In genomic region chr22:23233746-23234408, GRCh38 we compare ENCODE assay signal across 11 cellular contexts. TPM values are rescaled to one million over a fixed set of nuclear protein-coding genes. Genes with fewer than 3 reads are reported as not detected.
DNase-seq lines count a peak whose midpoint lies in the region; ATAC-seq, FAIRE-seq and TF ChIP-seq lines count a peak whose summit lies in the region.
"Had no signal": no experiment of that assay in that cellular context is flagged by ENCODE, and none has a peak within 500 bp of the region (broad histone marks: within the 10 kb centered on the region; RNA-seq: fewer than 3 reads in every experiment).

No MANE protein-coding gene starts in this region.

- no peak for TF ChIP-seq CTCF in activated CD8-positive, alpha-beta T cell treated with anti-CD3 and anti-CD28 coated beads for 36 hours (IDR thresholded peaks at IDR 0.05)
- no peak for TF ChIP-seq CTCF in GM10248 (IDR thresholded peaks at IDR 0.05; ENCODE audit: control extremely low read depth, extremely low read depth, low read depth, missing control alignments)
- no peak for TF ChIP-seq CTCF in D721Med (IDR thresholded peaks at IDR 0.05; ENCODE audit: insufficient read depth, missing control alignments)

- FAIRE-seq in D721Med (lab: Jason Lieb, UNC): no peak

- DNase-seq in activated CD8-positive, alpha-beta T cell treated with anti-CD3 and anti-CD28 coated beads for 36 hours: peak; percentile 92
- no peak for DNase-seq in activated CD8-positive, alpha-beta T cell treated with anti-CD3 and anti-CD28 coated beads, Interleukin-2, amount 10 ng/mL, durations not matched to agents 7 days and 5 days
- peak in 1 of 2 donors; percentile 71 for DNase-seq in activated naive CD4-positive, alpha-beta T cell treated with anti-CD3 and anti-CD28 coated beads, Interleukin-2, amount 50 U/mL, for 72 hours (ENCODE audit: low spot score in 2 of 2)
- peak; percentile 42 for DNase-seq in left kidney (ENCODE audit: low read depth, low spot score)
- DNase-seq in stimulated activated naive B cell treated with anti-CD40 and anti-IgM and Interleukin-4, amounts not matched to agents 10 μg/mL and 1 μg/mL and 100 μg/mL, for 72 hours: peak; percentile 57
- no peak for DNase-seq in GM10248 (ENCODE audit: extremely low spot score)
- no peak for DNase-seq in D721Med (ENCODE audit: insufficient read length, low spot score)
- DNase-seq: AML-193, NCI-H82, right lobe of liver had no signal

- H3K4me1 Mint-ChIP-seq in activated CD8-positive, alpha-beta T cell treated with anti-CD3 and anti-CD28 coated beads for 36 hours (ENCODE audit: low read depth): peaks cover 61% of the 10 kb centered on the region
- peaks cover 14% of the 10 kb centered on the region for H3K4me1 Mint-ChIP-seq in activated CD8-positive, alpha-beta T cell treated with anti-CD3 and anti-CD28 coated beads, Interleukin-2, amount 10 ng/mL, durations not matched to agents 7 days and 5 days (ENCODE audit: low read depth)
- H3K4me1 Mint-ChIP-seq in stimulated activated naive B cell treated with anti-CD40 and anti-IgM and Interleukin-4, amounts not matched to agents 10 μg/mL and 1 μg/mL and 100 μg/mL, for 72 hours: peaks cover 32 to 58% of the 10 kb centered on the region in 2 donors

- peak overlapping the region; percentile 86 for H3K27ac Mint-ChIP-seq in activated CD8-positive, alpha-beta T cell treated with anti-CD3 and anti-CD28 coated beads for 36 hours
- no peak overlapping the region for H3K27ac Mint-ChIP-seq in activated CD8-positive, alpha-beta T cell treated with anti-CD3 and anti-CD28 coated beads, Interleukin-2, amount 10 ng/mL, durations not matched to agents 7 days and 5 days
- peak overlapping the region; percentile 72 to 93 for H3K27ac Mint-ChIP-seq in activated naive CD4-positive, alpha-beta T cell treated with anti-CD3 and anti-CD28 coated beads, Interleukin-2, amount 50 U/mL, for 72 hours
- H3K27ac Mint-ChIP-seq in stimulated activated naive B cell treated with anti-CD40 and anti-IgM and Interleukin-4, amounts not matched to agents 10 μg/mL and 1 μg/mL and 100 μg/mL, for 72 hours: peak overlapping the region; percentile 81

- CTCF ChIA-PET in activated CD8-positive, alpha-beta T cell treated with anti-CD3 and anti-CD28 coated beads for 36 hours (lab: Charles Lee): no interaction called here
- CTCF ChIA-PET in activated CD8-positive, alpha-beta T cell treated with anti-CD3 and anti-CD28 coated beads, Interleukin-2, amount 10 ng/mL, durations not matched to agents 7 days and 5 days (lab: Charles Lee): no interaction called here
- CTCF ChIA-PET in GM10248 (lab: Yijun Ruan, JAX): no interaction called here

- POLR2A ChIA-PET in activated CD8-positive, alpha-beta T cell treated with anti-CD3 and anti-CD28 coated beads for 36 hours (lab: Charles Lee): interaction anchor here (0.8 kb wide), 1 partner anchor 9 kb away, joined by 4 read pairs; no protein-coding TSS in a partner anchor
- POLR2A ChIA-PET in activated CD8-positive, alpha-beta T cell treated with anti-CD3 and anti-CD28 coated beads, Interleukin-2, amount 10 ng/mL, durations not matched to agents 7 days and 5 days (lab: Charles Lee): interaction anchor here (0.8 kb wide), 1 partner anchor 9 kb away, joined by 3 read pairs; no protein-coding TSS in a partner anchor
- POLR2A ChIA-PET in GM10248 (lab: Yijun Ruan, JAX): no interaction called here

- peaks cover 11% of the 10 kb centered on the region for H3K9me3 Mint-ChIP-seq in activated CD8-positive, alpha-beta T cell treated with anti-CD3 and anti-CD28 coated beads for 36 hours
- H3K9me3 Mint-ChIP-seq in activated CD8-positive, alpha-beta T cell treated with anti-CD3 and anti-CD28 coated beads, Interleukin-2, amount 10 ng/mL, durations not matched to agents 7 days and 5 days (ENCODE audit: insufficient read depth): peaks cover 6% of the 10 kb centered on the region
- H3K9me3 Mint-ChIP-seq in activated naive CD4-positive, alpha-beta T cell treated with anti-CD3 and anti-CD28 coated beads, Interleukin-2, amount 50 U/mL, for 72 hours: peaks cover 2 to 6% of the 10 kb centered on the region in 2 donors
- peaks cover 2 to 3% of the 10 kb centered on the region in 2 donors for H3K9me3 Mint-ChIP-seq in stimulated activated naive B cell treated with anti-CD40 and anti-IgM and Interleukin-4, amounts not matched to agents 10 μg/mL and 1 μg/mL and 100 μg/mL, for 72 hours

- peak; percentile 81 for ATAC-seq in activated CD8-positive, alpha-beta T cell treated with anti-CD3 and anti-CD28 coated beads for 36 hours
- ATAC-seq in activated CD8-positive, alpha-beta T cell treated with anti-CD3 and anti-CD28 coated beads, Interleukin-2, amount 10 ng/mL, durations not matched to agents 7 days and 5 days: no peak
- ATAC-seq in activated naive CD4-positive, alpha-beta T cell treated with anti-CD3 and anti-CD28 coated beads, Interleukin-2, amount 50 U/mL, for 72 hours: peak; percentile 83 to 90
- peak; percentile 86 to 88 for ATAC-seq in stimulated activated naive B cell treated with anti-CD40 and anti-IgM and Interleukin-4, amounts not matched to agents 10 μg/mL and 1 μg/mL and 100 μg/mL, for 72 hours (replicated peaks)
- ATAC-seq in HG02642 (IDR thresholded peaks at IDR 0.05; ENCODE audit: poor library complexity, unreplicated experiment): no peak

- intact Hi-C loops in activated CD8-positive, alpha-beta T cell treated with anti-CD3 and anti-CD28 coated beads for 36 hours (cut with micrococcal nuclease): no loop called here

- no peak overlapping the region for H3K4me3 Mint-ChIP-seq in activated CD8-positive, alpha-beta T cell treated with anti-CD3 and anti-CD28 coated beads for 36 hours
- no peak overlapping the region for H3K4me3 Mint-ChIP-seq in activated CD8-positive, alpha-beta T cell treated with anti-CD3 and anti-CD28 coated beads, Interleukin-2, amount 10 ng/mL, durations not matched to agents 7 days and 5 days
- H3K4me3 Mint-ChIP-seq in stimulated activated naive B cell treated with anti-CD40 and anti-IgM and Interleukin-4, amounts not matched to agents 10 μg/mL and 1 μg/mL and 100 μg/mL, for 72 hours: peak overlapping the region in 1 of 2 donors; percentile 6

- no peaks in the 10 kb centered on the region for H3K27me3 Mint-ChIP-seq in activated CD8-positive, alpha-beta T cell treated with anti-CD3 and anti-CD28 coated beads for 36 hours
- H3K27me3 Mint-ChIP-seq in activated CD8-positive, alpha-beta T cell treated with anti-CD3 and anti-CD28 coated beads, Interleukin-2, amount 10 ng/mL, durations not matched to agents 7 days and 5 days (ENCODE audit: low read depth): no peaks in the 10 kb centered on the region
- H3K27me3 Mint-ChIP-seq in stimulated activated naive B cell treated with anti-CD40 and anti-IgM and Interleukin-4, amounts not matched to agents 10 μg/mL and 1 μg/mL and 100 μg/mL, for 72 hours: no peaks in the 10 kb centered on the region

- peaks cover 33% of the 10 kb centered on the region for H3K36me3 Mint-ChIP-seq in activated CD8-positive, alpha-beta T cell treated with anti-CD3 and anti-CD28 coated beads for 36 hours (ENCODE audit: low read depth)
- peaks cover 20% of the 10 kb centered on the region for H3K36me3 Mint-ChIP-seq in activated CD8-positive, alpha-beta T cell treated with anti-CD3 and anti-CD28 coated beads, Interleukin-2, amount 10 ng/mL, durations not matched to agents 7 days and 5 days (ENCODE audit: low read depth)
- H3K36me3 Mint-ChIP-seq in activated naive CD4-positive, alpha-beta T cell treated with anti-CD3 and anti-CD28 coated beads, Interleukin-2, amount 50 U/mL, for 72 hours: peaks cover 4 to 51% of the 10 kb centered on the region in 2 donors
- peaks cover 10 to 20% of the 10 kb centered on the region in 2 donors for H3K36me3 Mint-ChIP-seq in stimulated activated naive B cell treated with anti-CD40 and anti-IgM and Interleukin-4, amounts not matched to agents 10 μg/mL and 1 μg/mL and 100 μg/mL, for 72 hours

RNA-seq across cellular contexts. Expression of gene BCR, which starts 53.6 kb away (rescaled TPM):
- 10 to 100 TPM; 30.4 to 32.0 TPM for total RNA-seq in activated CD8-positive, alpha-beta T cell treated with anti-CD3 and anti-CD28 coated beads for 36 hours
- total RNA-seq in activated CD8-positive, alpha-beta T cell treated with anti-CD3 and anti-CD28 coated beads, Interleukin-2, amount 10 ng/mL, durations not matched to agents 7 days and 5 days: 10 to 100 TPM; 31.1 to 31.9 TPM
- 10 to 100 TPM; 44.9 to 63.7 TPM for total RNA-seq in activated naive CD4-positive, alpha-beta T cell treated with anti-CD3 and anti-CD28 coated beads, Interleukin-2, amount 50 U/mL, for 72 hours

Comparison
In these comparisons a context has a peak if more than half of its experiments do, and no peak if none do; other contexts are left out.
1. ATAC-seq: peak in activated CD8-positive, alpha-beta T cell treated with anti-CD3 and anti-CD28 coated beads for 36 hours (single experiment), activated naive CD4-positive, alpha-beta T cell treated with anti-CD3 and anti-CD28 coated beads, Interleukin-2, amount 50 U/mL, for 72 hours (2 of 2) and stimulated activated naive B cell treated with anti-CD40 and anti-IgM and Interleukin-4, amounts not matched to agents 10 μg/mL and 1 μg/mL and 100 μg/mL, for 72 hours (2 of 2); none in activated CD8-positive, alpha-beta T cell treated with anti-CD3 and anti-CD28 coated beads, Interleukin-2, amount 10 ng/mL, durations not matched to agents 7 days and 5 days (single experiment) and HG02642 (single experiment).
2. DNase-seq: peak in activated CD8-positive, alpha-beta T cell treated with anti-CD3 and anti-CD28 coated beads for 36 hours (single experiment), left kidney (single experiment) and stimulated activated naive B cell treated with anti-CD40 and anti-IgM and Interleukin-4, amounts not matched to agents 10 μg/mL and 1 μg/mL and 100 μg/mL, for 72 hours (single experiment); none in activated CD8-positive, alpha-beta T cell treated with anti-CD3 and anti-CD28 coated beads, Interleukin-2, amount 10 ng/mL, durations not matched to agents 7 days and 5 days (single experiment), GM10248 (single experiment) and D721Med (single experiment).